Comparison of ENCODE assay signal across 34 cellular contexts in the genomic region with DNA sequence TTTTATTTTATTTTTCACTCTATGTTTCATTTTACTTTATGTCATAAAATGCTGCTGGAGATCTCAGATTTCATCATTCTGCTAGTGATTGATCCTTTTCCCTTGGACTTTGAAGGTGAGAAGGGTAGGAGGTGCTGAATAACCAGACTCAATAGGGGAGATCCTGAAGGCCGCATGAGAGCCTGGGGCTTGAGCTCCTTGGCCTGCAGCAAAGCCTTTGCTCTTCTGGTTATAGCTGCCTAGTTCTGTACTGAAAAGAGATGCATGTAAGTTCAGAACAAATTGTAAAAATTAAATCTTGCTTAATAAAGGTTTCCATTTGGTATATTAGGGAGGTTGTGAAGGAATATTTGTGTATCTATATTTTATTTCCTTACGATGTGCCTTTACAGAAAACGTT.
"Had no signal": no experiment of that assay in that cellular context is flagged by ENCODE, and none has a peak within 500 bp of the region (broad histone marks: within the 10 kb centered on the region; RNA-seq: fewer than 3 reads in every experiment).

No MANE protein-coding gene starts in this region.

- H3K9me3 ChIP-seq: MG63 had no signal

- H3K36me3 ChIP-seq: MG63 had no signal

- H3K4me3 ChIP-seq: MG63 had no signal

- H3K27me3 ChIP-seq: MG63 had no signal

- DNase-seq: Karpas-422, Kasumi-1, MG63, MM.1S, MV-4-11, NCI-H1048, NCI-H1092, NCI-H1092 treated with DMSO at 0.1 percent for 48 hours, NCI-H1105, NCI-H1105 treated with DMSO at 0.1 percent for 48 hours, NCI-H1417, NCI-H1417 treated with DMSO at 0.1 percent for 48 hours, NCI-H1436 treated with DMSO at 0.1 percent for 48 hours, NCI-H146, NCI-H1694, NCI-H1694 treated with DMSO at 0.1 percent for 48 hours, NCI-H187, NCI-H187 treated with DMSO at 0.1 percent for 48 hours, NCI-H1930, NCI-H2029, NCI-H2029 treated with DMSO at 0.1 percent for 48 hours, NCI-H2081, NCI-H2081 treated with DMSO at 0.1 percent for 48 hours, NCI-H2171, NCI-H2171 treated with DMSO at 0.1 percent for 48 hours, NCI-H2227 treated with DMSO at 0.1 percent for 48 hours, NCI-H226, NCI-H345, NCI-H446, NCI-H446 treated with DMSO at 0.1 percent for 48 hours, NCI-H510A, NCI-H510A treated with DMSO at 0.1 percent for 48 hours, NCI-H524, NCI-H524 treated with DMSO at 0.1 percent for 48 hours had no signal
